ENCODE assay signal across 10 cellular contexts in the genomic region with DNA sequence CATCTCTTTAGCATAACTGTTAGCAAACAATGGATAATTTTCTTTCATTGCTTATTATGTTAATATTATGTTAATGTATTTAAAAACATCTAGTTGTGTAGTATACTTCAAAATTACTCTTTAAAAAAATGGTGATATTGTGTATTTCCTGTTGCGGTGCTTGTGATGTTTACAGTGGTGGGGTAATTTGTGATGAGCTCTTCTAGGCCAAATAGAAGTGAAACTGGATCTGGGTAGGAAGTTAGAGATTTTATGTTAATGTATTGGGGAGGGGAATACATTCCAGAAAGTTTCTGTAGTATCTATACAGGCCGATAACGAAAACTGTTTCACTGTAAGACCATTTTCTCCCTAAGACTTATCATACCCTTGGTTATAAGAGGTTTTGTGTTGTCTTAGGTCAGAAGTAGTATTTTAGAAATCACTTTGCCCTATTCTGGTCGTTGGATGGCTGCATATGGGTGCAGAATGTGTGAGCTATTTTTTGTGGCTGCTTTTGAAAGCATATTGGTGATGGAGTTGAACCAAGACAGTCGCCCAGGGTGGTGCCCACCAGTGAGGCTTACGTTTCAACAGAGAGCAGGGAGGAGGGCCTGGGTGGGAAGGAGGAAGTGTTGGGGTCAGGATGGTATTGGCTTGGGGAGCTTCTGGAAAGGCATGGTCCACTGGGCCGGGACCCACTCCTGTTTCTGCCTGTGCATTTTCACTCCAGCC. TPM values are rescaled to one million over a fixed set of nuclear protein-coding genes. Genes with fewer than 3 reads are reported as not detected.
DNase-seq lines count a peak whose midpoint lies in the region; ATAC-seq and TF ChIP-seq lines count a peak whose summit lies in the region.
"Had no signal": no experiment of that assay in that cellular context is flagged by ENCODE, and none has a peak within 500 bp of the region (broad histone marks: within the 10 kb centered on the region; RNA-seq: fewer than 3 reads in every experiment).

No MANE protein-coding gene starts in this region.

- peak overlapping the region; percentile 59 for H3K4me3 Mint-ChIP-seq in activated T-cell treated with anti-CD3 and anti-CD28 coated beads, Interleukin-2, amount 50 U/mL, for 24 hours
- H3K4me3 Mint-ChIP-seq in T-cell (peak overlapping the region; percentile 34 to 61 (median 59)), neural progenitor cell (no peak overlapping the region)
- peak overlapping the region; percentile 24 for H3K4me3 Mint-ChIP-seq in stimulated activated memory B cell treated with anti-CD40 and anti-IgM and Interleukin-4, amounts not matched to agents 10 μg/mL and 1 μg/mL and 100 μg/mL, for 72 hours

- peaks cover 73% of the 10 kb centered on the region for H3K4me1 Mint-ChIP-seq in activated T-cell treated with anti-CD3 and anti-CD28 coated beads, Interleukin-2, amount 50 U/mL, for 24 hours (ENCODE audit: low read depth)
- H3K4me1 Mint-ChIP-seq in T-cell (peaks cover 79 to 85% (median 84%) of the 10 kb centered on the region in 3 donors), neural progenitor cell (peaks cover 16% of the 10 kb centered on the region)
- peaks cover 43% of the 10 kb centered on the region for H3K4me1 Mint-ChIP-seq in stimulated activated memory B cell treated with anti-CD40 and anti-IgM and Interleukin-4, amounts not matched to agents 10 μg/mL and 1 μg/mL and 100 μg/mL, for 72 hours

- H3K4me1 ChIP-seq in neural progenitor cell, result no peaks in the 10 kb centered on the region

- ATAC-seq in T-cell (replicated peaks in 1 of 4), result peak; percentile 52 to 78 (median 61)
- ATAC-seq in stimulated activated memory B cell treated with anti-CD40 and anti-IgM and Interleukin-4, amounts not matched to agents 10 μg/mL and 1 μg/mL and 100 μg/mL, for 72 hours, result peak; percentile 38
- ATAC-seq in GM18517 (IDR thresholded peaks at IDR 0.05; ENCODE audit: unreplicated experiment), result no peak

- no peak for TF ChIP-seq CTCF in fibroblast of villous mesenchyme (IDR thresholded peaks at IDR 0.05; ENCODE audit: insufficient read depth, low read depth, low read length)
- TF ChIP-seq CTCF in neural progenitor cell (IDR thresholded peaks at IDR 0.05), result no peak

- H3K9me3 ChIP-seq in neural progenitor cell (ENCODE audit: low read depth), result no peaks in the 10 kb centered on the region

- no peaks in the 10 kb centered on the region for H3K79me2 ChIP-seq in neural progenitor cell (ENCODE audit: low read depth)

- POLR2A ChIA-PET in T-cell (lab: Charles Lee), result interaction anchor here (0.6 to 1.5 kb wide), 6 partner anchors 9 to 1603 kb away, joined by 3 to 7 read pairs (median 3); no protein-coding TSS in a partner anchor

- H3K27me3 ChIP-seq in neural progenitor cell, result peaks cover 40% of the 10 kb centered on the region

- H3K27ac Mint-ChIP-seq in activated T-cell treated with anti-CD3 and anti-CD28 coated beads, Interleukin-2, amount 50 U/mL, for 24 hours, result peak overlapping the region; percentile 88
- H3K27ac Mint-ChIP-seq in T-cell, result peak overlapping the region; percentile 98
- peak overlapping the region; percentile 72 for H3K27ac Mint-ChIP-seq in stimulated activated memory B cell treated with anti-CD40 and anti-IgM and Interleukin-4, amounts not matched to agents 10 μg/mL and 1 μg/mL and 100 μg/mL, for 72 hours
- no peak overlapping the region for H3K27ac Mint-ChIP-seq in neural progenitor cell

- no peak overlapping the region for H3K27ac ChIP-seq in neural progenitor cell
- H3K27ac ChIP-seq: KMS-11 had no signal

- H3F3A ChIP-seq in neural progenitor cell (ENCODE audit: low read depth), result no peaks in the 10 kb centered on the region

- peaks cover 8% of the 10 kb centered on the region for H3K36me3 Mint-ChIP-seq in activated T-cell treated with anti-CD3 and anti-CD28 coated beads, Interleukin-2, amount 50 U/mL, for 24 hours (ENCODE audit: low read depth)
- H3K36me3 Mint-ChIP-seq in T-cell, result peaks cover 4% of the 10 kb centered on the region
- no peaks in the 10 kb centered on the region for H3K36me3 Mint-ChIP-seq in stimulated activated memory B cell treated with anti-CD40 and anti-IgM and Interleukin-4, amounts not matched to agents 10 μg/mL and 1 μg/mL and 100 μg/mL, for 72 hours
- no peaks in the 10 kb centered on the region for H3K36me3 Mint-ChIP-seq in neural progenitor cell

- no peaks in the 10 kb centered on the region for H3K36me3 ChIP-seq in neural progenitor cell

- CTCF ChIA-PET in T-cell (lab: Charles Lee), result interaction anchor here (0.5 to 1.5 kb wide), 6 partner anchors 13 to 586 kb away, joined by 3 to 5 read pairs (median 3); no protein-coding TSS in a partner anchor

- no peak overlapping the region for H2AFZ ChIP-seq in neural progenitor cell (replicated peaks)

- H4K20me1 ChIP-seq in neural progenitor cell (ENCODE audit: low read depth), result peaks cover 8% of the 10 kb centered on the region

- no peak overlapping the region for H3K4me2 ChIP-seq in neural progenitor cell
- H3K4me2 ChIP-seq: KMS-11 had no signal

- no peaks in the 10 kb centered on the region for H3K27me3 Mint-ChIP-seq in activated T-cell treated with anti-CD3 and anti-CD28 coated beads, Interleukin-2, amount 50 U/mL, for 24 hours
- no peaks in the 10 kb centered on the region for H3K27me3 Mint-ChIP-seq in T-cell
- H3K27me3 Mint-ChIP-seq in stimulated activated memory B cell treated with anti-CD40 and anti-IgM and Interleukin-4, amounts not matched to agents 10 μg/mL and 1 μg/mL and 100 μg/mL, for 72 hours, result no peaks in the 10 kb centered on the region
- peaks cover 3% of the 10 kb centered on the region for H3K27me3 Mint-ChIP-seq in neural progenitor cell (ENCODE audit: insufficient read depth, low read depth)

- DNase-seq in activated T-cell treated with anti-CD3 and anti-CD28 coated beads, Interleukin-2, amount 50 U/mL, for 24 hours, result no peak
- no peak for DNase-seq in activated T-cell treated with anti-CD3 and anti-CD28 coated beads, Interleukin-2, amount 50 U/mL, for 1 hour
- DNase-seq in T-cell (peak in 2 of 34 experiments; percentile 24 to 26), fibroblast of villous mesenchyme (ENCODE audit: low read depth) (peak; percentile 79), C1 segment of cervical spinal cord (lab: John Stamatoyannopoulos, UW) (no peak), neural progenitor cell (ENCODE audit: low spot score) (no peak)
- DNase-seq: stimulated activated CD4-positive, alpha-beta T cell treated with anti-CD3 and anti-CD28 coated beads, Interleukin-12 subunit alpha, Interleukin-12 subunit beta, amount 100 ng/mL, for 4 hours had no signal

- no peaks in the 10 kb centered on the region for H3K9me3 Mint-ChIP-seq in activated T-cell treated with anti-CD3 and anti-CD28 coated beads, Interleukin-2, amount 50 U/mL, for 24 hours
- H3K9me3 Mint-ChIP-seq in T-cell (no peaks in the 10 kb centered on the region), neural progenitor cell (no peaks in the 10 kb centered on the region)
- H3K9me3 Mint-ChIP-seq in stimulated activated memory B cell treated with anti-CD40 and anti-IgM and Interleukin-4, amounts not matched to agents 10 μg/mL and 1 μg/mL and 100 μg/mL, for 72 hours, result no peaks in the 10 kb centered on the region

- no peak overlapping the region for H3K9ac ChIP-seq in neural progenitor cell
- H3K9ac ChIP-seq: KMS-11 had no signal

- H3K4me3 ChIP-seq in fibroblast of villous mesenchyme (ENCODE audit: low read depth, low read length) (peak overlapping the region; percentile 19), neural progenitor cell (no peak overlapping the region)

RNA-seq across cellular contexts. Expression of gene TSHZ1, which starts 5.8 kb away (rescaled TPM):
- 10 to 100 TPM; 26.5 to 31.3 (median 28.2) TPM for total RNA-seq in T-cell
- 11.9 and 13.4 TPM in 2 replicates for total RNA-seq in fibroblast of villous mesenchyme
- 0.06 and 0.15 TPM in 2 replicates for total RNA-seq in neural progenitor cell (ENCODE audit: low replicate concordance)

RNA-seq across cellular contexts. Expression of gene PTGR3, which starts 7.4 kb away (rescaled TPM):
- total RNA-seq in T-cell (10 to 100 TPM; 32.8 to 44.1 (median 36.5) TPM), fibroblast of villous mesenchyme (11.6 and 12.1 TPM in 2 replicates), neural progenitor cell (ENCODE audit: low replicate concordance) (7.5 and 13.0 TPM in 2 replicates)

Comparison
In these comparisons a context has a peak if more than half of its experiments do, and no peak if none do; other contexts are left out.
1. RNA of gene TSHZ1, which starts 5.8 kb away (total RNA-seq): 26.5 to 31.3 TPM in T-cell and 11.9 to 13.4 TPM in fibroblast of villous mesenchyme; 0.06 to 0.15 TPM in neural progenitor cell; every median in the first group is over 10 times any median in the second.